Comparison of ENCODE assay signal across 17 cellular contexts in the genomic region with DNA sequence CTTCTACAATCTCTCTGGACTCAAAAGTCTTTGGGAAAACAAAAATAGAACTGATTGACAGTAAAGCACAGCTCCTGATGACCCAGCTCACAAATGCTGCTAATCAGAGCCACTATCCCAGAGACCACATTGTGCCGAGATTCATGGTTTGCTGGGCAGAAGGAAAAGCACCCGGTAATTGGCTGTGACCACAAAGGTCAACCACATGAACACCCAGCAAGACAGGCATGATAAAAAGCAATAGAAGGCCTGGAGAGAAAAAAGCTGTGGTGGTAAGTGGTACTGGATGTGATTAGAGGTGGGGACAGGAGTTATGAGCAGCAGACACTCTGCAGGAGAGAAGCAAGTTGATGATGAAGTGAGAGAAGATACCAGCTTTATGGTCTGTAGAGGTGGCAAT. TPM values are rescaled to one million over a fixed set of nuclear protein-coding genes. Genes with fewer than 3 reads are reported as not detected.
DNase-seq lines count a peak whose midpoint lies in the region; ATAC-seq and TF ChIP-seq lines count a peak whose summit lies in the region.
"Had no signal": no experiment of that assay in that cellular context is flagged by ENCODE, and none has a peak within 500 bp of the region (broad histone marks: within the 10 kb centered on the region; RNA-seq: fewer than 3 reads in every experiment).

No MANE protein-coding gene starts in this region.

- no peak overlapping the region for H3K4me3 Mint-ChIP-seq in stimulated activated naive CD8-positive, alpha-beta T cell treated with anti-CD3 and anti-CD28 coated beads, Interleukin-15, amount 100 ng/mL, for 72 hours
- H3K4me3 Mint-ChIP-seq: activated naive CD4-positive, alpha-beta T cell treated with anti-CD3 and anti-CD28 coated beads for 36 hours; nephron had no signal

- no peak overlapping the region for H3K27ac ChIP-seq in upper lobe of right lung
- H3K27ac ChIP-seq: HL-60 had no signal

- intact Hi-C loops in left cardiac atrium (cut with DNase I), result loop anchor here in 1 of 2 donors (10.0 kb wide), 1 partner anchor 66 kb away; no protein-coding TSS in a partner anchor
- intact Hi-C loops in upper lobe of right lung (cut with DNase I), result no loop called here

- H3K27ac Mint-ChIP-seq in stimulated activated naive CD8-positive, alpha-beta T cell treated with anti-CD3 and anti-CD28 coated beads, Interleukin-15, amount 100 ng/mL, for 72 hours, result no peak overlapping the region
- H3K27ac Mint-ChIP-seq: activated naive CD4-positive, alpha-beta T cell treated with anti-CD3 and anti-CD28 coated beads for 36 hours; nephron had no signal

- peaks cover 14% of the 10 kb centered on the region for H3K4me1 Mint-ChIP-seq in stimulated activated naive CD8-positive, alpha-beta T cell treated with anti-CD3 and anti-CD28 coated beads, Interleukin-15, amount 100 ng/mL, for 72 hours

- peaks cover 19% of the 10 kb centered on the region for H3K4me1 ChIP-seq in upper lobe of right lung

- no peak for DNase-seq in stimulated activated naive CD8-positive, alpha-beta T cell treated with anti-CD3 and anti-CD28 coated beads, Interleukin-15, Interleukin-2, amounts not matched to agents 100 U/mL and 50 U/mL, for 24 hours
- no peak for DNase-seq in stimulated activated naive CD8-positive, alpha-beta T cell treated with anti-CD3 and anti-CD28 coated beads, Interleukin-15, amount 100 ng/mL, for 72 hours
- DNase-seq in RPMI7951 (ENCODE audit: low read depth) (peak; percentile 89), left cardiac atrium (no peak), NCI-H510A (lab: John Stamatoyannopoulos, UW) (no peak), upper lobe of right lung (no peak), SHP77 (lab: John Stamatoyannopoulos, UW) (no peak), NCI-H146 treated with DMSO at 0.1 percent for 48 hours (lab: John Stamatoyannopoulos, UW; ENCODE audit: unreplicated experiment) (no peak)
- DNase-seq: activated CD4-positive, alpha-beta T cell treated with anti-CD3 and anti-CD28 coated beads, Interleukin-2, amount 50 U/mL, for 48 hours; activated naive CD4-positive, alpha-beta T cell treated with anti-CD3 and anti-CD28 coated beads for 36 hours; cortex of kidney; NCI-H1092 treated with DMSO at 0.1 percent for 48 hours; NCI-H774; T-helper 1 cell; trophoblast cell had no signal

- no peaks in the 10 kb centered on the region for H3K36me3 ChIP-seq in upper lobe of right lung

- no peak for TF ChIP-seq CTCF in upper lobe of right lung (IDR thresholded peaks at IDR 0.05)

- peaks cover 5 to 7% of the 10 kb centered on the region in 2 donors for H3K9me3 Mint-ChIP-seq in stimulated activated naive CD8-positive, alpha-beta T cell treated with anti-CD3 and anti-CD28 coated beads, Interleukin-15, amount 100 ng/mL, for 72 hours
- H3K9me3 Mint-ChIP-seq: activated naive CD4-positive, alpha-beta T cell treated with anti-CD3 and anti-CD28 coated beads for 36 hours had no signal

- peak; percentile 53 for ATAC-seq in stimulated activated naive CD8-positive, alpha-beta T cell treated with anti-CD3 and anti-CD28 coated beads, Interleukin-15, Interleukin-2, amounts not matched to agents 100 U/mL and 50 U/mL, for 24 hours
- no peak for ATAC-seq in stimulated activated naive CD8-positive, alpha-beta T cell treated with anti-CD3 and anti-CD28 coated beads, Interleukin-15, amount 100 ng/mL, for 72 hours
- ATAC-seq in left cardiac atrium (peak; percentile 55 to 92), upper lobe of right lung (no peak)

- no peak overlapping the region for H3K4me3 ChIP-seq in upper lobe of right lung

- no peaks in the 10 kb centered on the region for H3K27me3 ChIP-seq in upper lobe of right lung

- peaks cover 33% of the 10 kb centered on the region for H3K27me3 Mint-ChIP-seq in stimulated activated naive CD8-positive, alpha-beta T cell treated with anti-CD3 and anti-CD28 coated beads, Interleukin-15, amount 100 ng/mL, for 72 hours

- no peaks in the 10 kb centered on the region for H3K9me3 ChIP-seq in upper lobe of right lung

RNA-seq across cellular contexts. Expression of a gene that starts 44.0 kb away (rescaled TPM):
- 15.1 and 18.8 TPM in 2 replicates for total RNA-seq in RPMI7951 (2014; rRNA removed; shearing (Covaris generic))
- total RNA-seq in left cardiac atrium (10 to 100 TPM in 1 of 2 donors, 1 to 10 TPM in 1; 7.7 to 10.2 TPM), upper lobe of right lung (24.6 TPM)

Comparison
In these comparisons a context has a peak if more than half of its experiments do, and no peak if none do; other contexts are left out.
1. ATAC-seq: peak in stimulated activated naive CD8-positive, alpha-beta T cell treated with anti-CD3 and anti-CD28 coated beads, Interleukin-15, Interleukin-2, amounts not matched to agents 100 U/mL and 50 U/mL, for 24 hours (single experiment) and left cardiac atrium (2 of 2); none in stimulated activated naive CD8-positive, alpha-beta T cell treated with anti-CD3 and anti-CD28 coated beads, Interleukin-15, amount 100 ng/mL, for 72 hours (single experiment) and upper lobe of right lung (single experiment).